In the genomic region with DNA sequence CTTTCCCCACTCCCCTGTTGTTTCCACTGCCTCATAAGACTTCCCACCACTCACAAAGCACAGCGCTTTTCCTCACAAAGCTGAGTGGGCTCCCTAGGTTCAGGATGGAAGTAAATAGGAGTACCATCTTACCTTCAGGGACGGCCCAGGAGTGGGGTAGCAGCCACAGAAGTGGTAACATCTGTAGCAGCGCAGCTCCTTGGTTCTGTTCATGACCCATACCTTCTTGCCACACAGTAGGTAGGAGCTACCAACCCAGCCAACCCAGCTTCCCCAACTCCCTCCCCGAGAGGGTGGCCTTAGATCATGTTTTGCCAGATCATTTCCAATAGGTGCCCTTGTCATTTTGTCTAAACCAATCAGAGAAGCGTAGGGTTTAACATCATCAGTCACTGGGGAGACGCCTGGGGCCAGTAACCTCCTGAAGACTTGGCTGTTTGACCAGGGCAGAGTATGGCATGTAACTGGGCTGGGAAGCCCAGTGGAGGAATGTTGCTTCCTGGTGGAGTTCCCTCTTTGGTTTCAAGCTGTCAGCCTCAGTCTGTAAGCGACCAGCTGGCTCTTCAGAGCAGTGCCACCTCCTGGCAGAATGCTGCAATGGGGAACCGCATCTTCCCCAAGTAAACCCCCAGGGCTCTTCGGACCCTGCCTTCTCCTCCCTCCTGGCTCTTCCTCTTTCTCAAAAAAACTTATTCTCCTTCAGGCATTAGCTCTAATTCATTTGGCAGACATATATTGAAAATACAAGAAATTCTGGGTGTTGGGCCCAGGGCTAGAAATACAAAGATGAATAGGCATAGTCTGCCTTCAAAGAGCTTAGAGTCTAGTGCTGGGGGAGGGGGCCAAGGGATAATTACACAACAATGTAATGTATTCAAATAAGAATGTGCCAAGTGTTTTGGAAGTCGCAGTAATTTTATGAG, we compare ENCODE assay signal across 8 cellular contexts. TPM values are rescaled to one million over a fixed set of nuclear protein-coding genes. Genes with fewer than 3 reads are reported as not detected.
DNase-seq lines count a peak whose midpoint lies in the region; TF ChIP-seq lines count a peak whose summit lies in the region.

A gene (minus strand): TSS at position 281 of the 923 bp plus-strand sequence. CDS start 61 bp downstream, at position 220.

- H3K27ac ChIP-seq in GM23248, result peak within 1 kb of the TSS; percentile 40
- peak within 1 kb of the TSS; percentile 71 to 72 for H3K27ac ChIP-seq in ascending aorta
- peak within 1 kb of the TSS; percentile 73 to 79 for H3K27ac ChIP-seq in right atrium auricular region

- intact Hi-C loops in T-helper 1 cell treated with Interleukin-12 subunit alpha and Interleukin-12 subunit beta and Interleukin-4 antibody, amounts not matched to agents 30 ng/mL and 1 ng/mL, for 36 hours (cut with micrococcal nuclease), result loop anchor here (1.0 kb wide), 7 partner anchors 12 to 115 kb away; a partner anchor contains a TSS
- intact Hi-C loops in ascending aorta (cut with DNase I), result loop anchor here (1.0 to 2.0 kb wide), 4 partner anchors 15 to 68 kb away; a partner anchor contains a TSS

- no peaks in the 10 kb centered on the region for H4K20me1 ChIP-seq in GM23248 (ENCODE audit: insufficient read depth)

- CTCF ChIA-PET in GM10248 (lab: Yijun Ruan, JAX), result interaction anchor here (0.8 to 13.5 kb wide), 22 partner anchors 15 to 296 kb away, joined by 3 to 379 read pairs (median 6); a partner anchor contains a TSS

- H3K4me1 ChIP-seq in GM23248 (ENCODE audit: insufficient read depth) (peaks cover 4% of the 10 kb centered on the region; the same call in 1 of the 2 replicates), ascending aorta (peaks cover 0 to 2% of the 10 kb centered on the region in 2 donors), right atrium auricular region (peaks cover 0 to 7% of the 10 kb centered on the region in 2 donors)

- WGBS in GM23248 (ENCODE audit: low coverage in 1 of 2, low lambda C conversion rate in 2 of 2, missing lambda C conversion rate in 2 of 2), 2 experiments, result 32 to 34% methylated on average over 10 of the region's 10 CpGs

- TF ChIP-seq CTCF in GM10248 (IDR thresholded peaks at IDR 0.05; ENCODE audit: control extremely low read depth, extremely low read depth, low read depth, missing control alignments) (peak; percentile 56), ascending aorta (IDR thresholded peaks at IDR 0.05) (peak; percentile 74 to 83 (median 83)), right atrium auricular region (IDR thresholded peaks at IDR 0.05) (peak; percentile 59 to 84)

- H3F3A ChIP-seq in GM23248 (ENCODE audit: insufficient read depth), result 0 out of 2 replicates have a peak, but pooled peaks cover 12% of the 10 kb centered on the region

- H3K9me3 ChIP-seq in GM23248 (ENCODE audit: low read depth) (no peaks in the 10 kb centered on the region), ascending aorta (no peaks in the 10 kb centered on the region), right atrium auricular region (no peaks in the 10 kb centered on the region)

- DNase-seq in GM10248 (ENCODE audit: extremely low spot score), result peak; percentile 86
- DNase-seq in GM23248, result peak; percentile 98
- peak; percentile 90 for DNase-seq in KG1 (lab: John Stamatoyannopoulos, UW)
- peak; percentile 76 to 95 for DNase-seq in ascending aorta (ENCODE audit: low spot score in 2 of 2)
- DNase-seq in right atrium auricular region (ENCODE audit: low spot score), result peak; percentile 95
- peak; percentile 83 for DNase-seq in putamen (ENCODE audit: low spot score)
- no peak for DNase-seq in NCI-H1436 (lab: John Stamatoyannopoulos, UW)

- H3K9me2 ChIP-seq in GM23248 (ENCODE audit: insufficient read depth), result no peaks in the 10 kb centered on the region

- in situ Hi-C loops in GM23248 (cut with MboI), result no loop called here

- H3K27me3 ChIP-seq in GM23248 (replicated peaks; ENCODE audit: insufficient read depth) (no peaks in the 10 kb centered on the region), ascending aorta (no peaks in the 10 kb centered on the region), right atrium auricular region (no peaks in the 10 kb centered on the region)

- H3K9ac ChIP-seq in GM23248, result no peak within 1 kb of the TSS

- H3K4me2 ChIP-seq in GM23248 (ENCODE audit: unreplicated experiment), result no peak within 1 kb of the TSS

- H3K4me3 ChIP-seq in GM23248 (no peak within 1 kb of the TSS), ascending aorta (peak within 1 kb of the TSS in 1 of 2 donors; percentile 53), right atrium auricular region (peak within 1 kb of the TSS in 1 of 2 donors; percentile 37)

- POLR2A ChIA-PET in GM10248 (lab: Yijun Ruan, JAX), result interaction anchor here (1.0 to 6.1 kb wide), 8 partner anchors 8 to 115 kb away, joined by 3 to 219 read pairs (median 6); a partner anchor contains a TSS

- peak within 1 kb of the TSS; percentile 72 for H2AFZ ChIP-seq in GM23248

- H3K79me2 ChIP-seq in GM23248 (ENCODE audit: insufficient read depth), result no peaks in the 10 kb centered on the region

- H3K36me3 ChIP-seq in GM23248 (ENCODE audit: low read depth) (no peaks in the 10 kb centered on the region), ascending aorta (no peaks in the 10 kb centered on the region), right atrium auricular region (no peaks in the 10 kb centered on the region)

RNA-seq across cellular contexts. Expression of the gene that starts here (rescaled TPM):
- total RNA-seq in GM23248 (2014; rRNA removed; shearing (Covaris generic)), result 1.1 and 6.3 TPM in 2 replicates
- polyA plus RNA-seq in GM23248 (2016; fragmentation: Nextera tagmentation; extraction: Ambion mirVana), result 5.6 and 6.2 TPM in 2 replicates
- total RNA-seq in T-helper 1 cell treated with Interleukin-12 subunit alpha and Interleukin-12 subunit beta and Interleukin-4 antibody, amounts not matched to agents 30 ng/mL and 1 ng/mL, for 36 hours, result 49.5 and 58.5 TPM in 2 replicates
- total RNA-seq in ascending aorta (28.0 TPM), right atrium auricular region (10 to 100 TPM in 1 of 2 donors, 1 to 10 TPM in 1; 9.2 to 15.4 TPM)
